In genomic region chr2:1744446-1745170, GRCh38 we compare ENCODE assay signal across 9 cellular contexts. TPM values are rescaled to one million over a fixed set of nuclear protein-coding genes. Genes with fewer than 3 reads are reported as not detected.
DNase-seq lines count a peak whose midpoint lies in the region; ATAC-seq and TF ChIP-seq lines count a peak whose summit lies in the region.
"Had no signal": no experiment of that assay in that cellular context is flagged by ENCODE, and none has a peak within 500 bp of the region (broad histone marks: within the 10 kb centered on the region; RNA-seq: fewer than 3 reads in every experiment).

Gene PXDN (minus strand): TSS chr2:1744515. CDS start chr2:1744455, 60 bp downstream.

- no peaks in the 10 kb centered on the region for H3K9me2 ChIP-seq in PC-9 (ENCODE audit: insufficient read depth)

- peak; percentile 59 for ATAC-seq in GM19455 (IDR thresholded peaks at IDR 0.05; ENCODE audit: unreplicated experiment)
- no peak for ATAC-seq in GM18861 (IDR thresholded peaks at IDR 0.05; ENCODE audit: unreplicated experiment)

- H3K36me3 ChIP-seq in PC-9 (ENCODE audit: low read depth) (no peaks in the 10 kb centered on the region), uterus (no peaks in the 10 kb centered on the region)

- DNase-seq in PC-9 = peak in 1 of 2 experiments; percentile 60
- DNase-seq in epithelial cell of prostate (ENCODE audit: low read depth, low spot score) = no peak
- DNase-seq in mucosa of gallbladder (ENCODE audit: low spot score) = peak; percentile 29
- peak; percentile 67 to 70 for DNase-seq in uterus
- no peak for DNase-seq in SIG-M5 treated with dmso at 0.1 percent for 504 hours (lab: John Stamatoyannopoulos, UW; ENCODE audit: unreplicated experiment)
- DNase-seq in NCI-H526 treated with DMSO at 0.1 percent for 48 hours (lab: John Stamatoyannopoulos, UW) = no peak

- intact Hi-C loops in PC-9 (cut with micrococcal nuclease; ENCODE audit: unreplicated experiment) (loop anchor here (5.0 kb wide), 1 partner anchor 157 kb away; no protein-coding TSS in a partner anchor), uterus (cut with DNase I; ENCODE audit: low total_unique reads) (loop anchor here (10.0 kb wide), 3 partner anchors 70 to 150 kb away; no protein-coding TSS in a partner anchor)

- H4K20me1 ChIP-seq in PC-9 (ENCODE audit: insufficient read depth) = 0 out of 2 replicates have a peak, but pooled peaks cover 5% of the 10 kb centered on the region

- H3K9me3 ChIP-seq in PC-9 (ENCODE audit: insufficient read depth, low read depth) (no peaks in the 10 kb centered on the region), uterus (no peaks in the 10 kb centered on the region)

- POLR2A ChIA-PET in PC-9 (lab: Charles Lee; ENCODE audit: unreplicated experiment) = no interaction called here

- H3K27ac ChIP-seq in PC-9 (peak within 1 kb of the TSS; percentile 66), epithelial cell of prostate (peak within 1 kb of the TSS; percentile 85), uterus (peak within 1 kb of the TSS; percentile 98 to 99)
- H3K27ac ChIP-seq: KMS-11 had no signal

- peak within 1 kb of the TSS; percentile 54 for H2AFZ ChIP-seq in PC-9

- H3K79me2 ChIP-seq in PC-9 (ENCODE audit: low read depth) = peaks cover 41% of the 10 kb centered on the region

- no peaks in the 10 kb centered on the region for H3F3A ChIP-seq in PC-9 (ENCODE audit: insufficient read depth, low read depth)

- H3K27me3 ChIP-seq in PC-9 (ENCODE audit: insufficient read depth, low read depth) (peaks cover 2% of the 10 kb centered on the region; the same call in 1 of the 2 replicates), uterus (no peaks in the 10 kb centered on the region)

- H3K4me2 ChIP-seq in PC-9 = peak within 1 kb of the TSS; percentile 79
- H3K4me2 ChIP-seq: KMS-11 had no signal

- no peak for TF ChIP-seq CTCF in PC-9 (conservative IDR thresholded peaks at IDR 0.05)
- peak in 1 of 4 experiments; percentile 5 for TF ChIP-seq CTCF in uterus (IDR thresholded peaks at IDR 0.05)

- BruUV-seq in PC-9 (replicated peaks; lab: Mats Ljungman, UMichigan) = no TSS peak

- peak within 1 kb of the TSS; percentile 64 for H3K4me3 ChIP-seq in PC-9
- peak within 1 kb of the TSS; percentile 52 to 94 for H3K4me3 ChIP-seq in uterus

- TF ChIP-seq POLR2A in uterus (IDR thresholded peaks at IDR 0.05) = peak; percentile 41 to 79

- CTCF ChIA-PET in PC-9 (lab: Charles Lee) = no interaction called here

- H3K4me1 ChIP-seq in PC-9 (replicated peaks; ENCODE audit: insufficient read depth) (peaks cover 15% of the 10 kb centered on the region), uterus (peaks cover 4 to 16% of the 10 kb centered on the region in 2 donors)

RNA-seq across cellular contexts. Expression of gene PXDN, which starts in this region (rescaled TPM):
- 91.1 and 92.2 TPM in 2 replicates for total RNA-seq in PC-9 (2021)
- total RNA-seq in mucosa of gallbladder = 31.1 TPM
- 100 to 1,000 TPM in 1 of 4 donors, 10 to 100 TPM in 3; 26.6 to 254 (median 59.8) TPM for total RNA-seq in uterus

Comparison
In these comparisons a context has a peak if more than half of its experiments do, and no peak if none do; other contexts are left out.
1. DNase-seq: peak in mucosa of gallbladder (single experiment) and uterus (2 of 2); none in epithelial cell of prostate (single experiment), SIG-M5 treated with dmso at 0.1 percent for 504 hours (single experiment) and NCI-H526 treated with DMSO at 0.1 percent for 48 hours (single experiment).
2. Peak in every context shown above with its lines, with median percentiles within 50 percentile points of each other: H3K27ac ChIP-seq.